15 cellular contexts compared by ENCODE assay signal in the genomic region with DNA sequence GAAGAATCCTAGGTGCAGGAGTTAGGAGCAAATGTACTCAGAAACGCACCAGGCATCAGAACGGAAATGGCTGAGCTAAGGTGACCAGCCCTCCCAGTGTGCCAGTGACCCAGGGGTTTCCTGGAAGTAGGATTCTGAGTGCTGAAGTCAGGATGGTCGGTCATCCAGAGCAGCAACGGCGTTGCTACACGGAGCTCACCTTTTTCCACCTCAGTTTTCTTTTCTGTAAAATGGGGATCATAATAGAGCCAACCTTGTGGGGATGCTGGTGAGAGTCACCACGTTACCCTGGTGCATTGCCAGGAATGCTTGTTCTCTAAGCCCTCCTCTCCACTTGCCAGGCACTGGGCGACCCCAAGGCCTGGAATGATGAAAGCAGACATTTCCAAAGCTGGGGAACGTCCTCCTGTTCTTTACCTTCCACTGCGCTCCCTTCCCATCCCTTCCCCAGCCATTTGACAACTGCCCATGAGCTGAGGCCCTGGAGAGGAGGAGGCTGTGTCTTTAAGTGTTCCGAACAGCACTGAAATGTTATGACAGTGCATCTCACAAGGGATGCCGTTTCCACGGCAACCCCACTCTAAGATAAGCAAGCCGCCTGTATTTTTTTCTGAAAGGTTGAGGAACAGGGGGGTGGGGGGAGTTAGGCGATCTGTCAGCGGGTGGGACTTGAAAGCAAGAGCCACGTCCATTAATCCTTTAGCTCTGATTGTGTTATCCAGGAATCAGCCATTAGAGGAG.
DNase-seq lines count a peak whose midpoint lies in the region; ATAC-seq, FAIRE-seq and TF ChIP-seq lines count a peak whose summit lies in the region.
"Had no signal": no experiment of that assay in that cellular context is flagged by ENCODE, and none has a peak within 500 bp of the region (broad histone marks: within the 10 kb centered on the region; RNA-seq: fewer than 3 reads in every experiment).

No MANE protein-coding gene starts in this region.

- DNase-seq in M059J (ENCODE audit: low read depth) (peak; percentile 26), astrocyte of the hippocampus (ENCODE audit: low read depth, low spot score) (peak; percentile 83), heart right ventricle (no peak), retina (peak; percentile 81), GM12891 (ENCODE audit: insufficient read length, low spot score) (no peak), psoas muscle (no peak), AML-193 (lab: John Stamatoyannopoulos, UW) (no peak)
- DNase-seq: activated CD8-positive, alpha-beta T cell treated with anti-CD3 and anti-CD28 coated beads for 36 hours; CD4-positive, alpha-beta memory T cell; foreskin keratinocyte; GF-D8; immature natural killer cell; stimulated activated CD4-positive, alpha-beta T cell treated with anti-CD3 and anti-CD28 coated beads, Interleukin-2, amount 100 ng/mL, for 24 hours had no signal

- H3K27me3 ChIP-seq in heart right ventricle (no peaks in the 10 kb centered on the region), psoas muscle (ENCODE audit: insufficient read depth in 3 of 3, low read length in 2 of 3) (peaks cover 0 to 17% (median 5%) of the 10 kb centered on the region in 3 donors)

- peak in 5 of 8 donors; percentile 11 to 51 (median 42) for ATAC-seq in heart right ventricle
- ATAC-seq in psoas muscle = no peak
- ATAC-seq: activated CD8-positive, alpha-beta T cell treated with anti-CD3 and anti-CD28 coated beads for 36 hours; activated T-helper 17 cell treated with anti-CD3 and anti-CD28 coated beads, Interleukin-2, amount 50 U/mL, for 72 hours; foreskin keratinocyte had no signal

- H3K4me1 ChIP-seq in heart right ventricle (peaks cover 2 to 57% (median 29%) of the 10 kb centered on the region in 9 donors), psoas muscle (no peaks in the 10 kb centered on the region)
- H3K4me1 ChIP-seq: foreskin keratinocyte had no signal

- H3K36me3 ChIP-seq in heart right ventricle (peaks cover 0 to 4% (median 0%) of the 10 kb centered on the region in 9 donors), psoas muscle (ENCODE audit: insufficient read depth in 1 of 2, low read depth in 1 of 2) (no peaks in the 10 kb centered on the region)
- H3K36me3 ChIP-seq: thoracic aorta had no signal

- 49 to 53% methylated on average over 17 of the region's 17 CpGs for WGBS in heart right ventricle, 2 donors
- 58 to 68% (median 67%) methylated on average over 17 of the region's 17 CpGs for WGBS in psoas muscle, 3 donors

- H3K9me3 ChIP-seq in heart right ventricle (no peaks in the 10 kb centered on the region), psoas muscle (no peaks in the 10 kb centered on the region)
- H3K9me3 ChIP-seq: thoracic aorta had no signal

- no peak overlapping the region for H3K4me3 ChIP-seq in heart right ventricle
- H3K4me3 ChIP-seq in psoas muscle = no peak overlapping the region
- H3K4me3 ChIP-seq: thoracic aorta had no signal

- intact Hi-C loops in heart right ventricle (cut with DNase I) (no loop called here), psoas muscle (cut with DNase I) (no loop called here)

- FAIRE-seq in GM12891 (lab: Jason Lieb, UNC) = no peak

- H3K27ac ChIP-seq in heart right ventricle (no peak overlapping the region), psoas muscle (no peak overlapping the region)
- H3K27ac ChIP-seq: foreskin keratinocyte, thoracic aorta had no signal

- no peak for TF ChIP-seq POLR2A in GM12891 (IDR thresholded peaks at IDR 0.05; ENCODE audit: low read depth, low read length)

- no peak for TF ChIP-seq CTCF in heart right ventricle (IDR thresholded peaks at IDR 0.05)
- TF ChIP-seq CTCF in psoas muscle (IDR thresholded peaks at IDR 0.05) = no peak

TF ChIP-seq in GM12891, 5 proteins besides CTCF, POLR2A, EP300 and RAD21:
- TF ChIP-seq TAF1 (IDR thresholded peaks at IDR 0.05; ENCODE audit: low read depth, low read length) = no peak
- TF ChIP-seq POU2F2 (IDR thresholded peaks at IDR 0.05; ENCODE audit: low read depth, low read length) = no peak
- no peak for TF ChIP-seq POLR2AphosphoS5 (IDR thresholded peaks at IDR 0.05; ENCODE audit: low read depth, low read length)
- no peak for TF ChIP-seq SPI1 (IDR thresholded peaks at IDR 0.05; ENCODE audit: low read depth, low read length)
- TF ChIP-seq PAX5 (IDR thresholded peaks at IDR 0.05; ENCODE audit: insufficient read depth, low read length, severe bottlenecking) = no peak

Comparison
In these comparisons a context has a peak if more than half of its experiments do, and no peak if none do; other contexts are left out.
1. DNase-seq: peak in M059J (single experiment), astrocyte of the hippocampus (single experiment) and retina (single experiment); none in heart right ventricle (0 of 2), GM12891 (single experiment), psoas muscle (0 of 2) and AML-193 (0 of 2).
2. ATAC-seq: peak in heart right ventricle (5 of 8); none in psoas muscle (0 of 4).